9 cellular contexts compared by ENCODE assay signal in genomic region chr5:72314571-72315172, GRCh38. TPM values are rescaled to one million over a fixed set of nuclear protein-coding genes. Genes with fewer than 3 reads are reported as not detected.
DNase-seq lines count a peak whose midpoint lies in the region; TF ChIP-seq lines count a peak whose summit lies in the region.
"Had no signal": no experiment of that assay in that cellular context is flagged by ENCODE, and none has a peak within 500 bp of the region (broad histone marks: within the 10 kb centered on the region; RNA-seq: fewer than 3 reads in every experiment).

No MANE protein-coding gene starts in this region.

- peaks cover 18% of the 10 kb centered on the region for H3K36me3 Mint-ChIP-seq in activated naive CD4-positive, alpha-beta T cell treated with anti-CD3 and anti-CD28 coated beads for 36 hours (ENCODE audit: low read depth)
- H3K36me3 Mint-ChIP-seq in activated naive CD4-positive, alpha-beta T cell treated with anti-CD3 and anti-CD28 coated beads, Interleukin-2, amount 10 ng/mL, durations not matched to agents 7 days and 5 days: peaks cover 37% of the 10 kb centered on the region

- peaks cover 38% of the 10 kb centered on the region for H3K4me1 Mint-ChIP-seq in activated naive CD4-positive, alpha-beta T cell treated with anti-CD3 and anti-CD28 coated beads for 36 hours (ENCODE audit: low read depth)
- peaks cover 39% of the 10 kb centered on the region for H3K4me1 Mint-ChIP-seq in activated naive CD4-positive, alpha-beta T cell treated with anti-CD3 and anti-CD28 coated beads, Interleukin-2, amount 10 ng/mL, durations not matched to agents 7 days and 5 days

- TF ChIP-seq CTCF in epithelial cell of proximal tubule (conservative IDR thresholded peaks at IDR 0.05; ENCODE audit: low read depth, low read length): peak; percentile 39

- CTCF ChIA-PET in activated naive CD4-positive, alpha-beta T cell treated with anti-CD3 and anti-CD28 coated beads for 36 hours (lab: Charles Lee): interaction anchor here (0.7 kb wide), 2 partner anchors 9 to 532 kb away, joined by 3 read pairs; no protein-coding TSS in a partner anchor
- CTCF ChIA-PET in activated naive CD4-positive, alpha-beta T cell treated with anti-CD3 and anti-CD28 coated beads, Interleukin-2, amount 10 ng/mL, durations not matched to agents 7 days and 5 days (lab: Charles Lee): no interaction called here

- no peak overlapping the region for H3K27ac Mint-ChIP-seq in activated naive CD4-positive, alpha-beta T cell treated with anti-CD3 and anti-CD28 coated beads for 36 hours
- H3K27ac Mint-ChIP-seq in activated naive CD4-positive, alpha-beta T cell treated with anti-CD3 and anti-CD28 coated beads, Interleukin-2, amount 10 ng/mL, durations not matched to agents 7 days and 5 days: no peak overlapping the region
- H3K27ac Mint-ChIP-seq: B cell had no signal

- no peak overlapping the region for H3K4me3 Mint-ChIP-seq in activated naive CD4-positive, alpha-beta T cell treated with anti-CD3 and anti-CD28 coated beads for 36 hours
- no peak overlapping the region for H3K4me3 Mint-ChIP-seq in activated naive CD4-positive, alpha-beta T cell treated with anti-CD3 and anti-CD28 coated beads, Interleukin-2, amount 10 ng/mL, durations not matched to agents 7 days and 5 days
- H3K4me3 Mint-ChIP-seq: B cell had no signal

- H3K27me3 Mint-ChIP-seq in activated naive CD4-positive, alpha-beta T cell treated with anti-CD3 and anti-CD28 coated beads for 36 hours (ENCODE audit: low read depth): no peaks in the 10 kb centered on the region
- H3K27me3 Mint-ChIP-seq in activated naive CD4-positive, alpha-beta T cell treated with anti-CD3 and anti-CD28 coated beads, Interleukin-2, amount 10 ng/mL, durations not matched to agents 7 days and 5 days: no peaks in the 10 kb centered on the region
- H3K27me3 Mint-ChIP-seq: B cell had no signal

- intact Hi-C loops in activated naive CD4-positive, alpha-beta T cell treated with anti-CD3 and anti-CD28 coated beads for 36 hours (cut with micrococcal nuclease): no loop called here

- H3K9me3 Mint-ChIP-seq in activated naive CD4-positive, alpha-beta T cell treated with anti-CD3 and anti-CD28 coated beads for 36 hours: no peaks in the 10 kb centered on the region
- no peaks in the 10 kb centered on the region for H3K9me3 Mint-ChIP-seq in activated naive CD4-positive, alpha-beta T cell treated with anti-CD3 and anti-CD28 coated beads, Interleukin-2, amount 10 ng/mL, durations not matched to agents 7 days and 5 days

- no peak overlapping the region for H3K4me3 ChIP-seq in epithelial cell of proximal tubule (ENCODE audit: low read depth, low read length)

- DNase-seq in NCI-H510A (lab: John Stamatoyannopoulos, UW) (peak; percentile 0), NCI-H510A treated with DMSO at 0.1 percent for 48 hours (lab: John Stamatoyannopoulos, UW) (no peak), NCI-H460 (ENCODE audit: extremely low read depth, low read depth) (peak; percentile 30), epithelial cell of proximal tubule (ENCODE audit: low read depth) (no peak), pulmonary artery endothelial cell (ENCODE audit: low read depth, low spot score) (peak; percentile 59), HK-2 (ENCODE audit: unreplicated experiment) (no peak)
- DNase-seq in activated naive CD4-positive, alpha-beta T cell treated with anti-CD3 and anti-CD28 coated beads for 36 hours: no peak
- DNase-seq in activated naive CD4-positive, alpha-beta T cell treated with anti-CD3 and anti-CD28 coated beads, Interleukin-2, amount 10 ng/mL, durations not matched to agents 7 days and 5 days: no peak

RNA-seq across cellular contexts. Expression of gene MRPS27, which starts 5.4 kb away (rescaled TPM):
- 123 and 139 TPM in 2 replicates for total RNA-seq in NCI-H460 (2014; rRNA removed; shearing (Covaris generic))
- 102 and 122 TPM in 2 replicates for polyA plus RNA-seq in NCI-H460 (2014; cell fraction: nucleus; rRNA removed)
- total RNA-seq in epithelial cell of proximal tubule (54.4 and 86.3 TPM in 2 replicates), pulmonary artery endothelial cell (96.2 and 108 TPM in 2 replicates)
- 10 to 100 TPM; 86.0 to 95.8 TPM for total RNA-seq in activated naive CD4-positive, alpha-beta T cell treated with anti-CD3 and anti-CD28 coated beads for 36 hours

RNA-seq across cellular contexts. Expression of gene PTCD2, which starts 5.5 kb away (rescaled TPM):
- total RNA-seq in NCI-H460 (2014; rRNA removed; shearing (Covaris generic)): 17.2 and 20.3 TPM in 2 replicates
- polyA plus RNA-seq in NCI-H460 (2014; cell fraction: nucleus; rRNA removed): 17.7 and 21.8 TPM in 2 replicates
- total RNA-seq in epithelial cell of proximal tubule (5.3 and 6.6 TPM in 2 replicates), pulmonary artery endothelial cell (5.9 and 7.3 TPM in 2 replicates)
- total RNA-seq in activated naive CD4-positive, alpha-beta T cell treated with anti-CD3 and anti-CD28 coated beads for 36 hours: 10 to 100 TPM; 10.1 to 11.6 TPM

Comparison
In these comparisons a context has a peak if more than half of its experiments do, and no peak if none do; other contexts are left out.
1. DNase-seq: peak in NCI-H510A (single experiment), NCI-H460 (single experiment) and pulmonary artery endothelial cell (single experiment); none in NCI-H510A treated with DMSO at 0.1 percent for 48 hours (single experiment), epithelial cell of proximal tubule (single experiment), activated naive CD4-positive, alpha-beta T cell treated with anti-CD3 and anti-CD28 coated beads for 36 hours (single experiment), activated naive CD4-positive, alpha-beta T cell treated with anti-CD3 and anti-CD28 coated beads, Interleukin-2, amount 10 ng/mL, durations not matched to agents 7 days and 5 days (single experiment) and HK-2 (single experiment).